In the genomic region with DNA sequence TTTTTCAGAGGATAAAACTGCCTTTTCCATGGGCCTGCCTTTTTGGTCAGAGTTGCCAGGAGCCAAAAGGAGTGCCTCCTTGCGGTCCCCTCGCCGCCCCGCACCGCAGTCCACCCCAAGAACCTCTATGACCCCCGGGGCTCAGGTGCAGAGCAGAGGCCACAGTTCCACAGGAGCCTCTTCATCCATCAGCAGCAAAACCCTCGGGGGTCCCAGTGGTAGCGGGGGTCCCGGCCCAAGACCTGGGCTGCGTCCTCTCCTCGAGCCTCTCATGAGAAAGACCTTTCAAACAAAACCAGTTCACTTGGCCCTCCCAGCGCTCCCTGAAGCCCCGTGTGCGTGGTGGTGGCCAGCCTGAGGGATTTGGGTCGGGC, we compare ENCODE assay signal across 11 cellular contexts. TPM values are rescaled to one million over a fixed set of nuclear protein-coding genes. Genes with fewer than 3 reads are reported as not detected.
A peak's percentile ranks its signal among the peaks of the same experiment; 100 is the strongest.
DNase-seq lines count a peak whose midpoint lies in the region; ATAC-seq lines count a peak whose summit lies in the region.
"Had no signal": no experiment of that assay in that cellular context is flagged by ENCODE, and none has a peak within 500 bp of the region (broad histone marks: within the 10 kb centered on the region; RNA-seq: fewer than 3 reads in every experiment).

No MANE protein-coding gene starts in this region.

- peaks cover 9% of the 10 kb centered on the region for H3K4me1 ChIP-seq in adipocyte (ENCODE audit: control insufficient read depth, insufficient read depth, low read length)
- peaks cover 9% of the 10 kb centered on the region for H3K4me1 ChIP-seq in iPS-18a (ENCODE audit: control insufficient read depth, low read depth, low read length)
- H3K4me1 ChIP-seq in skeletal muscle tissue (ENCODE audit: control insufficient read depth in 3 of 3, insufficient read depth in 3 of 3, low read length in 3 of 3) = peaks cover 24 to 35% (median 25%) of the 10 kb centered on the region in 3 donors

- H3K27ac ChIP-seq in iPS-18a (ENCODE audit: low read length) (no peak overlapping the region), skeletal muscle tissue (ENCODE audit: low read depth, low read length) (no peak overlapping the region)
- H3K27ac ChIP-seq: left lung had no signal

- no peak overlapping the region for H3K27ac Mint-ChIP-seq in T-helper 1 cell treated with Interleukin-12 subunit alpha and Interleukin-12 subunit beta and Interleukin-4 antibody, amounts not matched to agents 30 μg/mL and 1 μg/mL, for 36 hours

- no peaks in the 10 kb centered on the region for H3K36me3 Mint-ChIP-seq in T-helper 1 cell treated with Interleukin-12 subunit alpha and Interleukin-12 subunit beta and Interleukin-4 antibody, amounts not matched to agents 30 μg/mL and 1 μg/mL, for 36 hours (ENCODE audit: low read depth)

- peaks cover 3% of the 10 kb centered on the region for H3K27me3 Mint-ChIP-seq in T-helper 1 cell treated with Interleukin-12 subunit alpha and Interleukin-12 subunit beta and Interleukin-4 antibody, amounts not matched to agents 30 μg/mL and 1 μg/mL, for 36 hours (ENCODE audit: low read depth)

- H3K4me3 Mint-ChIP-seq in T-helper 1 cell treated with Interleukin-12 subunit alpha and Interleukin-12 subunit beta and Interleukin-4 antibody, amounts not matched to agents 30 μg/mL and 1 μg/mL, for 36 hours = peak overlapping the region; percentile 28

- H3K27me3 ChIP-seq in adipocyte (replicated peaks; ENCODE audit: control insufficient read depth, insufficient read depth, low read length) = peaks cover 11% of the 10 kb centered on the region
- H3K27me3 ChIP-seq in iPS-18a (ENCODE audit: control insufficient read depth, insufficient read depth, low read length) = peaks cover 23% of the 10 kb centered on the region
- no peaks in the 10 kb centered on the region for H3K27me3 ChIP-seq in skeletal muscle tissue (ENCODE audit: control insufficient read depth in 3 of 3, insufficient read depth in 3 of 3, low read length in 3 of 3)

- ATAC-seq in HG02763 (IDR thresholded peaks at IDR 0.05; ENCODE audit: unreplicated experiment) (no peak), HG02678 (IDR thresholded peaks at IDR 0.05; ENCODE audit: unreplicated experiment) (no peak)

- H3K9me3 ChIP-seq in adipocyte (ENCODE audit: control insufficient read depth, low read length) (no peaks in the 10 kb centered on the region), iPS-18a (ENCODE audit: control insufficient read depth, low read depth, low read length) (no peaks in the 10 kb centered on the region), skeletal muscle tissue (ENCODE audit: control insufficient read depth in 3 of 3, low read length in 3 of 3) (no peaks in the 10 kb centered on the region)
- H3K9me3 ChIP-seq: left lung had no signal

- no peak overlapping the region for H3K9ac ChIP-seq in adipocyte (ENCODE audit: low read length)
- no peak overlapping the region for H3K9ac ChIP-seq in iPS-18a (ENCODE audit: low read length)
- peak overlapping the region; percentile 27 to 75 (median 33) for H3K9ac ChIP-seq in skeletal muscle tissue (ENCODE audit: low read depth in 1 of 3, low read length in 3 of 3)

- DNase-seq in T-helper 1 cell = no peak
- no peak for DNase-seq in adipocyte (ENCODE audit: low read depth)
- no peak for DNase-seq in amniotic stem cell (lab: John Stamatoyannopoulos, UW)
- DNase-seq: GDM1, NCI-H446 had no signal

- peaks cover 26% of the 10 kb centered on the region for H3K4me1 Mint-ChIP-seq in T-helper 1 cell treated with Interleukin-12 subunit alpha and Interleukin-12 subunit beta and Interleukin-4 antibody, amounts not matched to agents 30 μg/mL and 1 μg/mL, for 36 hours (ENCODE audit: low read depth)

- H3K36me3 ChIP-seq in adipocyte (ENCODE audit: control insufficient read depth, insufficient read depth, low read length, severe bottlenecking) (no peaks in the 10 kb centered on the region), iPS-18a (ENCODE audit: control insufficient read depth, low read depth, low read length) (no peaks in the 10 kb centered on the region), skeletal muscle tissue (ENCODE audit: control insufficient read depth in 3 of 3, insufficient read depth in 3 of 3, low read length in 3 of 3) (no peaks in the 10 kb centered on the region)
- H3K36me3 ChIP-seq: left lung had no signal

- H3K4me3 ChIP-seq in adipocyte (ENCODE audit: low read length) = peak overlapping the region; percentile 69
- peak overlapping the region; percentile 21 for H3K4me3 ChIP-seq in iPS-18a (ENCODE audit: low read length)
- peak overlapping the region; percentile 52 to 63 (median 56) for H3K4me3 ChIP-seq in skeletal muscle tissue (ENCODE audit: low read length in 3 of 3)
- H3K4me3 ChIP-seq: left lung had no signal

- H3K9me3 Mint-ChIP-seq in T-helper 1 cell treated with Interleukin-12 subunit alpha and Interleukin-12 subunit beta and Interleukin-4 antibody, amounts not matched to agents 30 μg/mL and 1 μg/mL, for 36 hours = no peaks in the 10 kb centered on the region

RNA-seq across cellular contexts. Expression of a gene that starts 16.8 kb away (rescaled TPM):
- total RNA-seq in skeletal muscle tissue = 1.0 TPM

RNA-seq across cellular contexts. Expression of a gene that starts 17.2 kb away (rescaled TPM):
- total RNA-seq in skeletal muscle tissue = not detected

Comparison
In these comparisons a context has a peak if more than half of its experiments do, and no peak if none do; other contexts are left out.
1. H3K9ac ChIP-seq: peak in skeletal muscle tissue (3 of 3); none in adipocyte (single experiment) and iPS-18a (single experiment).
2. Peak in every context shown above with its lines, with median percentiles within 50 percentile points of each other: H3K4me3 ChIP-seq.